In genomic region chr3:174097686-174098085, GRCh38 we compare ENCODE assay signal across 25 cellular contexts.
"Had no signal": no experiment of that assay in that cellular context is flagged by ENCODE, and none has a peak within 500 bp of the region (broad histone marks: within the 10 kb centered on the region; RNA-seq: fewer than 3 reads in every experiment).

No MANE protein-coding gene starts in this region.

- H3K9me3 Mint-ChIP-seq: dendritic cell treated with granulocyte-macrophage colony-stimulating factor and Interleukin-4, amounts not matched to agents 40 ng/mL and 50 ng/mL, for 4 days; mesothelial cell of epicardium; neural crest cell; stimulated activated memory B cell treated with anti-CD40 and anti-IgM and Interleukin-4, amounts not matched to agents 10 μg/mL and 1 μg/mL and 100 μg/mL, for 72 hours; stimulated activated naive CD8-positive, alpha-beta T cell treated with anti-CD3 and anti-CD28 coated beads, Interleukin-15, amount 100 ng/mL, for 72 hours had no signal

- H3K4me1 ChIP-seq: left ventricle myocardium inferior, lower lobe of right lung, pancreas, right lobe of liver, testis, tibial nerve, upper lobe of right lung, vagina had no signal

- ATAC-seq: foreskin keratinocyte; left cardiac atrium; lower lobe of right lung; natural killer cell; pancreas; right lobe of liver; stimulated activated memory B cell treated with anti-CD40 and anti-IgM and Interleukin-4, amounts not matched to agents 10 μg/mL and 1 μg/mL and 100 μg/mL, for 72 hours; stimulated activated naive CD8-positive, alpha-beta T cell treated with anti-CD3 and anti-CD28 coated beads, Interleukin-15, amount 100 ng/mL, for 72 hours; upper lobe of right lung had no signal

- H3K27me3 ChIP-seq: foreskin keratinocyte, hepatocyte, pancreas, right lobe of liver, testis, tibial nerve, upper lobe of right lung, vagina had no signal

- DNase-seq: erythroblast; foreskin keratinocyte; kidney; left cardiac atrium; left ventricle myocardium inferior; lower lobe of right lung; natural killer cell; occipital lobe; pancreas; right lobe of liver; stimulated activated CD4-positive, alpha-beta T cell treated with anti-CD3 and anti-CD28 coated beads, Interleukin-15, amount 100 ng/mL, for 24 hours; stimulated activated CD4-positive, alpha-beta T cell treated with anti-CD3 and anti-CD28 coated beads, Interleukin-1b, Interleukin-23, amount 100 ng/mL, for 48 hours; stimulated activated CD4-positive, alpha-beta T cell treated with anti-CD3 and anti-CD28 coated beads, Interleukin-4, amount 100 ng/mL, for 24 hours; stimulated activated naive CD8-positive, alpha-beta T cell treated with anti-CD3 and anti-CD28 coated beads, Interleukin-15, amount 100 ng/mL, for 72 hours; testis; upper lobe of right lung had no signal

- H3K79me2 ChIP-seq: hepatocyte had no signal

- H3K4me2 ChIP-seq: hepatocyte had no signal

- H3K4me1 Mint-ChIP-seq: memory B cell; natural killer cell; stimulated activated memory B cell treated with anti-CD40 and anti-IgM and Interleukin-4, amounts not matched to agents 10 μg/mL and 1 μg/mL and 100 μg/mL, for 72 hours; stimulated activated naive CD8-positive, alpha-beta T cell treated with anti-CD3 and anti-CD28 coated beads, Interleukin-15, amount 100 ng/mL, for 72 hours had no signal

- H3K9me3 ChIP-seq: left ventricle myocardium inferior, lower lobe of right lung, pancreas, right lobe of liver, testis, tibial nerve, upper lobe of right lung, vagina had no signal

- H3K4me3 ChIP-seq: hepatocyte, left ventricle myocardium inferior, lower lobe of right lung, pancreas, right lobe of liver, testis, tibial nerve, upper lobe of right lung, vagina had no signal

- H2AFZ ChIP-seq: hepatocyte had no signal

- H3K27ac ChIP-seq: foreskin keratinocyte, hepatocyte, left ventricle myocardium inferior, lower lobe of right lung, pancreas, right lobe of liver, testis, tibial nerve, upper lobe of right lung, vagina had no signal

- H3K4me3 Mint-ChIP-seq: dendritic cell treated with granulocyte-macrophage colony-stimulating factor and Interleukin-4, amounts not matched to agents 40 ng/mL and 50 ng/mL, for 4 days; memory B cell; mesothelial cell of epicardium; natural killer cell; neural crest cell; stimulated activated memory B cell treated with anti-CD40 and anti-IgM and Interleukin-4, amounts not matched to agents 10 μg/mL and 1 μg/mL and 100 μg/mL, for 72 hours; stimulated activated naive CD8-positive, alpha-beta T cell treated with anti-CD3 and anti-CD28 coated beads, Interleukin-15, amount 100 ng/mL, for 72 hours had no signal

- H3K36me3 Mint-ChIP-seq: memory B cell; mesothelial cell of epicardium; natural killer cell; stimulated activated memory B cell treated with anti-CD40 and anti-IgM and Interleukin-4, amounts not matched to agents 10 μg/mL and 1 μg/mL and 100 μg/mL, for 72 hours had no signal

- H3K36me3 ChIP-seq: left ventricle myocardium inferior, lower lobe of right lung, pancreas, right lobe of liver, tibial nerve, upper lobe of right lung, vagina had no signal

- H3K27me3 Mint-ChIP-seq: dendritic cell treated with granulocyte-macrophage colony-stimulating factor and Interleukin-4, amounts not matched to agents 40 ng/mL and 50 ng/mL, for 4 days; memory B cell; progenitor cell of endocrine pancreas; stimulated activated memory B cell treated with anti-CD40 and anti-IgM and Interleukin-4, amounts not matched to agents 10 μg/mL and 1 μg/mL and 100 μg/mL, for 72 hours; stimulated activated naive CD8-positive, alpha-beta T cell treated with anti-CD3 and anti-CD28 coated beads, Interleukin-15, amount 100 ng/mL, for 72 hours had no signal

- H3K27ac Mint-ChIP-seq: dendritic cell treated with granulocyte-macrophage colony-stimulating factor and Interleukin-4, amounts not matched to agents 40 ng/mL and 50 ng/mL, for 4 days; memory B cell; mesothelial cell of epicardium; natural killer cell; progenitor cell of endocrine pancreas; stimulated activated memory B cell treated with anti-CD40 and anti-IgM and Interleukin-4, amounts not matched to agents 10 μg/mL and 1 μg/mL and 100 μg/mL, for 72 hours; stimulated activated naive CD8-positive, alpha-beta T cell treated with anti-CD3 and anti-CD28 coated beads, Interleukin-15, amount 100 ng/mL, for 72 hours had no signal
